In genomic region chr4:67869580-67870190, GRCh38 we compare ENCODE assay signal across 38 cellular contexts. TPM values are rescaled to one million over a fixed set of nuclear protein-coding genes. Genes with fewer than 3 reads are reported as not detected.
"Had no signal": no experiment of that assay in that cellular context is flagged by ENCODE, and none has a peak within 500 bp of the region (broad histone marks: within the 10 kb centered on the region; RNA-seq: fewer than 3 reads in every experiment).

No MANE protein-coding gene starts in this region.

- DNase-seq: activated CD4-positive, alpha-beta T cell treated with anti-CD3 and anti-CD28 coated beads, Interleukin-2, amount 10 ng/mL, durations not matched to agents 24 days and 14 days; activated CD4-positive, alpha-beta T cell treated with anti-CD3 and anti-CD28 coated beads, Interleukin-2, amount 50 U/mL, for 4 hours; activated CD8-positive, alpha-beta T cell treated with anti-CD3 and anti-CD28 coated beads for 36 hours; activated effector memory CD4-positive, alpha-beta T cell treated with anti-CD3 and anti-CD28 coated beads, Interleukin-2, amount 50 U/mL, for 16 hours; activated naive CD4-positive, alpha-beta T cell; activated T-cell treated with anti-CD3 and anti-CD28 coated beads, Interleukin-2, amount 50 U/mL, for 1 hour; activated T-cell treated with anti-CD3 and anti-CD28 coated beads, Interleukin-2, amount 50 U/mL, for 72 hours; adrenal gland; body of pancreas; KG1; MM.1S; MV-4-11; NCI-H1092 treated with DMSO at 0.1 percent for 48 hours; NCI-H1417; NCI-H146; NCI-H187; NCI-H2029 treated with DMSO at 0.1 percent for 48 hours; NCI-H2107; NCI-H2171; NCI-H510A; NCI-H526; NCI-H774; NK-92 treated with Interleukin-12 subunit alpha and Interleukin-12 subunit beta, amount 100 ng/mL, for 24 hours; OCI-M1; SHP77; SK-N-SH had no signal

- H3K27ac ChIP-seq: adrenal gland, body of pancreas, breast epithelium, SJSA1 had no signal

- H3K9ac ChIP-seq: SK-N-SH had no signal

- H3K9me3 ChIP-seq: adrenal gland, body of pancreas, SJSA1, SK-N-SH had no signal

- ATAC-seq: activated CD8-positive, alpha-beta T cell treated with anti-CD3 and anti-CD28 coated beads for 36 hours; activated naive CD4-positive, alpha-beta T cell treated with anti-CD3 and anti-CD28 coated beads, Interleukin-2, amount 50 U/mL, for 72 hours; activated T-cell treated with anti-CD3 and anti-CD28 coated beads, Interleukin-2, amount 50 U/mL, for 72 hours; activated T-helper 17 cell treated with anti-CD3 and anti-CD28 coated beads, Interleukin-2, amount 50 U/mL, for 72 hours; body of pancreas; Panc1 had no signal

- H3K36me3 ChIP-seq: adrenal gland, breast epithelium, SJSA1 had no signal

- H3K4me1 ChIP-seq: adrenal gland, body of pancreas, breast epithelium, SJSA1 had no signal

- FAIRE-seq: astrocyte, TTC549 had no signal

- H3K27me3 ChIP-seq: adrenal gland, body of pancreas, breast epithelium, SJSA1 had no signal

- H3K4me2 ChIP-seq: SK-N-SH had no signal

- H3K4me3 ChIP-seq: adrenal gland, body of pancreas, breast epithelium, SJSA1 had no signal

RNA-seq across cellular contexts. Expression of gene TMPRSS11D, which starts 14.1 kb away (rescaled TPM):
- total RNA-seq: activated CD4-positive, alpha-beta T cell treated with anti-CD3 and anti-CD28 coated beads, Interleukin-2, amount 10 ng/mL, durations not matched to agents 24 days and 14 days; activated CD8-positive, alpha-beta memory T cell treated with anti-CD3 and anti-CD28 coated beads for 36 hours; activated CD8-positive, alpha-beta T cell treated with anti-CD3 and anti-CD28 coated beads for 36 hours; activated naive CD4-positive, alpha-beta T cell treated with anti-CD3 and anti-CD28 coated beads, Interleukin-2, amount 50 U/mL, for 72 hours; activated T-cell treated with anti-CD3 and anti-CD28 coated beads, Interleukin-2, amount 50 U/mL, for 72 hours; activated T-helper 17 cell treated with anti-CD3 and anti-CD28 coated beads, Interleukin-2, amount 50 U/mL, for 72 hours; adrenal gland; astrocyte; body of pancreas; breast epithelium; cardiac septum; chondrocyte; LHCN-M2; RPMI7951; SJSA1 had no signal
- polyA plus RNA-seq: adrenal gland had no signal
